In genomic region chr11:86637976-86638375, GRCh38 we compare ENCODE assay signal across 16 cellular contexts. TPM values are rescaled to one million over a fixed set of nuclear protein-coding genes. Genes with fewer than 3 reads are reported as not detected.
DNase-seq lines count a peak whose midpoint lies in the region; ATAC-seq and TF ChIP-seq lines count a peak whose summit lies in the region.
"Had no signal": no experiment of that assay in that cellular context is flagged by ENCODE, and none has a peak within 500 bp of the region (broad histone marks: within the 10 kb centered on the region; RNA-seq: fewer than 3 reads in every experiment).

No MANE protein-coding gene starts in this region.

- TF ChIP-seq CTCF in mesothelial cell of epicardium (IDR thresholded peaks at IDR 0.05; ENCODE audit: unreplicated experiment) (no peak), endothelial cell (IDR thresholded peaks at IDR 0.05; ENCODE audit: unreplicated experiment) (no peak)

- no peak overlapping the region for H3K27ac Mint-ChIP-seq in immature natural killer cell
- H3K27ac Mint-ChIP-seq in mesothelial cell of epicardium = no peak overlapping the region
- H3K27ac Mint-ChIP-seq in endothelial cell (ENCODE audit: unreplicated experiment) = no peak overlapping the region
- H3K27ac Mint-ChIP-seq: CD8-positive, alpha-beta memory T cell; memory B cell had no signal

- DNase-seq in GF-D8 (lab: John Stamatoyannopoulos, UW) (peak; percentile 83), RPMI7951 (ENCODE audit: low read depth) (peak; percentile 81), immature natural killer cell (peak; percentile 28 to 56 (median 54)), mesothelial cell of epicardium (ENCODE audit: low spot score in 2 of 2, unreplicated experiment in 2 of 2) (no peak), endothelial cell (ENCODE audit: low spot score) (no peak)
- DNase-seq: activated CD8-positive, alpha-beta memory T cell treated with anti-CD3 and anti-CD28 coated beads for 24 hours; body of pancreas; hippocampal formation; NCI-H1417 treated with DMSO at 0.1 percent for 48 hours; NCI-H774; testis had no signal

- H3K9me3 Mint-ChIP-seq in immature natural killer cell = peaks cover 0 to 2% (median 0%) of the 10 kb centered on the region in 6 donors
- H3K9me3 Mint-ChIP-seq in mesothelial cell of epicardium = no peaks in the 10 kb centered on the region
- H3K9me3 Mint-ChIP-seq in endothelial cell (ENCODE audit: unreplicated experiment) = peaks cover 5% of the 10 kb centered on the region
- H3K9me3 Mint-ChIP-seq: memory B cell had no signal

- ATAC-seq in GM19351 (IDR thresholded peaks at IDR 0.05; ENCODE audit: unreplicated experiment) = peak; percentile 73
- ATAC-seq in HG03442 (IDR thresholded peaks at IDR 0.05; ENCODE audit: unreplicated experiment) = no peak
- no peak for ATAC-seq in GM19023 (IDR thresholded peaks at IDR 0.05; ENCODE audit: unreplicated experiment)
- ATAC-seq: body of pancreas had no signal

- peak overlapping the region in 1 of 5 donors; percentile 33 for H3K4me3 Mint-ChIP-seq in immature natural killer cell
- no peak overlapping the region for H3K4me3 Mint-ChIP-seq in mesothelial cell of epicardium
- no peak overlapping the region for H3K4me3 Mint-ChIP-seq in endothelial cell (ENCODE audit: unreplicated experiment)
- H3K4me3 Mint-ChIP-seq: CD8-positive, alpha-beta memory T cell; memory B cell had no signal

- H3K36me3 Mint-ChIP-seq in immature natural killer cell = peaks cover 4 to 7% (median 4%) of the 10 kb centered on the region in 3 donors
- H3K36me3 Mint-ChIP-seq in mesothelial cell of epicardium = no peaks in the 10 kb centered on the region
- H3K36me3 Mint-ChIP-seq in endothelial cell (ENCODE audit: low read depth, unreplicated experiment) = no peaks in the 10 kb centered on the region
- H3K36me3 Mint-ChIP-seq: CD8-positive, alpha-beta memory T cell; memory B cell had no signal

- peaks cover 17 to 27% of the 10 kb centered on the region in 2 donors for H3K4me1 Mint-ChIP-seq in immature natural killer cell
- H3K4me1 Mint-ChIP-seq in mesothelial cell of epicardium = peaks cover 7% of the 10 kb centered on the region
- no peaks in the 10 kb centered on the region for H3K4me1 Mint-ChIP-seq in endothelial cell (ENCODE audit: unreplicated experiment)
- H3K4me1 Mint-ChIP-seq: memory B cell had no signal

- H3K27me3 Mint-ChIP-seq in immature natural killer cell (ENCODE audit: low read depth in 3 of 3) (peaks cover 2 to 20% (median 19%) of the 10 kb centered on the region in 3 donors), mesothelial cell of epicardium (ENCODE audit: low read depth) (no peaks in the 10 kb centered on the region), endothelial cell (ENCODE audit: unreplicated experiment) (peaks cover 3% of the 10 kb centered on the region)

RNA-seq across cellular contexts. Expression of gene ME3, which starts 34.4 kb away (rescaled TPM):
- total RNA-seq in RPMI7951 (2014; rRNA removed; shearing (Covaris generic)) = 2.8 and 5.5 TPM in 2 replicates
- 1 to 10 TPM in 2 of 3 donors, not detected in 1; 1.3 to 3.7 TPM for polyA plus RNA-seq in immature natural killer cell
- total RNA-seq in mesothelial cell of epicardium (8.4 to 11.8 TPM (median 9.9 TPM) in 3 replicates), endothelial cell (ENCODE audit: unreplicated experiment) (0.92 TPM)
- polyA plus RNA-seq: CD8-positive, alpha-beta memory T cell had no signal

Comparison
In these comparisons a context has a peak if more than half of its experiments do, and no peak if none do; other contexts are left out.
1. DNase-seq: peak in GF-D8 (single experiment), RPMI7951 (single experiment) and immature natural killer cell (3 of 3); none in mesothelial cell of epicardium (0 of 2) and endothelial cell (single experiment).